14 cellular contexts compared by ENCODE assay signal in genomic region chr2:181340891-181341290, GRCh38.
DNase-seq lines count a peak whose midpoint lies in the region; ATAC-seq and TF ChIP-seq lines count a peak whose summit lies in the region.
"Had no signal": no experiment of that assay in that cellular context is flagged by ENCODE, and none has a peak within 500 bp of the region (broad histone marks: within the 10 kb centered on the region; RNA-seq: fewer than 3 reads in every experiment).

No MANE protein-coding gene starts in this region.

- H3K36me3 Mint-ChIP-seq in H9 (ENCODE audit: insufficient read depth in 1 of 3, low read depth in 3 of 3) (no peaks in the 10 kb centered on the region), memory B cell (peaks cover 2% of the 10 kb centered on the region)

- H3K56ac ChIP-seq in H9 (ENCODE audit: insufficient read length, low read depth, low read length): no peak overlapping the region

- no peak overlapping the region for H3K27ac Mint-ChIP-seq in H9
- H3K27ac Mint-ChIP-seq in memory B cell: peak overlapping the region; percentile 24
- H3K27ac Mint-ChIP-seq: CD4-positive, alpha-beta memory T cell had no signal

- no peak overlapping the region for H2BK5ac ChIP-seq in H9 (ENCODE audit: insufficient read length, low read length)

- H2BK15ac ChIP-seq in H9 (ENCODE audit: low read depth, low read length): no peak overlapping the region

- DNase-seq in SIG-M5 treated with dmso at 0.1 percent for 504 hours (lab: John Stamatoyannopoulos, UW; ENCODE audit: unreplicated experiment) (peak; percentile 9), SIG-M5 (lab: John Stamatoyannopoulos, UW) (no peak), H9 (no peak), memory B cell (ENCODE audit: low spot score in 2 of 2) (no peak), PC-9 (no peak), osteoblast (ENCODE audit: insufficient read length, low spot score, missing footprints) (no peak)
- DNase-seq: C1 segment of cervical spinal cord; Calu3; CD4-positive, alpha-beta memory T cell; DMS53; DMS79 treated with DMSO at 0.1 percent for 48 hours; GF-D8; GOT3; HCEC 1CT had no signal

- no peak overlapping the region for H3K9ac ChIP-seq in H9 (ENCODE audit: extremely low read depth, insufficient read length, low read length)

- no peak overlapping the region for H4K8ac ChIP-seq in H9 (replicated peaks; ENCODE audit: insufficient read length, low read depth, low read length)

- H4K20me1 ChIP-seq in H9 (ENCODE audit: control insufficient read depth, insufficient read depth, insufficient read length) (no peaks in the 10 kb centered on the region), PC-9 (ENCODE audit: insufficient read depth) (no peaks in the 10 kb centered on the region), osteoblast (ENCODE audit: insufficient read depth, low read length) (no peaks in the 10 kb centered on the region)

- H3K27me3 ChIP-seq in H9 (ENCODE audit: insufficient read depth, low read length) (no peaks in the 10 kb centered on the region), PC-9 (ENCODE audit: insufficient read depth, low read depth) (no peaks in the 10 kb centered on the region), osteoblast (ENCODE audit: insufficient read depth, low read length) (no peaks in the 10 kb centered on the region)

- no peak overlapping the region for H4K5ac ChIP-seq in H9 (ENCODE audit: insufficient read length, low read depth, low read length)

- H3K79me2 ChIP-seq in H9 (ENCODE audit: insufficient read depth, low read length): no peaks in the 10 kb centered on the region
- H3K79me2 ChIP-seq in PC-9 (ENCODE audit: low read depth): no peaks in the 10 kb centered on the region
- H3K79me2 ChIP-seq in osteoblast (ENCODE audit: insufficient read depth, low read length): no peaks in the 10 kb centered on the region

- H3K36me3 ChIP-seq in PC-9 (ENCODE audit: low read depth) (no peaks in the 10 kb centered on the region), osteoblast (ENCODE audit: insufficient read depth, low read length) (no peaks in the 10 kb centered on the region)

- H2BK120ac ChIP-seq in H9 (ENCODE audit: low read depth, low read length, poor library complexity, severe bottlenecking): no peak overlapping the region

- H3K27ac ChIP-seq in H9 (ENCODE audit: insufficient read length, low read depth, low read length): no peak overlapping the region
- no peak overlapping the region for H3K27ac ChIP-seq in PC-9
- no peak overlapping the region for H3K27ac ChIP-seq in osteoblast (ENCODE audit: low read depth, low read length)

- H3K4me1 Mint-ChIP-seq in H9 (peaks cover 2% of the 10 kb centered on the region in 2 experiments; a peak in 1 of 4 replicates), memory B cell (peaks cover 13% of the 10 kb centered on the region)

- no peak overlapping the region for H4K91ac ChIP-seq in H9 (ENCODE audit: insufficient read length, low read depth, low read length)

- no peaks in the 10 kb centered on the region for H3K23me2 ChIP-seq in H9 (ENCODE audit: insufficient read length, low read depth, low read length, poor library complexity, severe bottlenecking)

- H2AFZ ChIP-seq in H9 (ENCODE audit: low read length) (no peak overlapping the region), PC-9 (no peak overlapping the region), osteoblast (ENCODE audit: low read length) (no peak overlapping the region)

- H2BK12ac ChIP-seq in H9 (ENCODE audit: insufficient read length, low read depth, low read length): no peak overlapping the region

- H3K27me3 Mint-ChIP-seq in H9 (ENCODE audit: low read depth): no peaks in the 10 kb centered on the region
- H3K27me3 Mint-ChIP-seq in memory B cell: no peaks in the 10 kb centered on the region
- H3K27me3 Mint-ChIP-seq: CD4-positive, alpha-beta memory T cell had no signal

- ATAC-seq in memory B cell (ENCODE audit: low read depth): peak; percentile 64

- no peak overlapping the region for H2AK5ac ChIP-seq in H9 (ENCODE audit: insufficient read length, low read length)

- BruUV-seq in PC-9 (replicated peaks; lab: Mats Ljungman, UMichigan): no TSS peak

- no peak overlapping the region for H3K18ac ChIP-seq in H9 (ENCODE audit: insufficient read length, low read depth, low read length)

- H3K4me2 ChIP-seq in H9 (ENCODE audit: insufficient read depth, insufficient read length, low read length): no peak overlapping the region
- no peak overlapping the region for H3K4me2 ChIP-seq in PC-9
- H3K4me2 ChIP-seq in osteoblast (ENCODE audit: insufficient read depth, low read length): no peak overlapping the region

- H3K9me2 ChIP-seq in PC-9 (ENCODE audit: insufficient read depth): no peaks in the 10 kb centered on the region; the same call in 1 of the 2 replicates

- no peaks in the 10 kb centered on the region for H3F3A ChIP-seq in PC-9 (ENCODE audit: insufficient read depth, low read depth)

- no peak overlapping the region for H2BK20ac ChIP-seq in H9 (ENCODE audit: low read depth, low read length, poor library complexity, severe bottlenecking)

- H3K4me1 ChIP-seq in H9 (ENCODE audit: insufficient read depth, low read length) (no peaks in the 10 kb centered on the region), PC-9 (replicated peaks; ENCODE audit: insufficient read depth) (no peaks in the 10 kb centered on the region), osteoblast (ENCODE audit: insufficient read depth, low read length) (no peaks in the 10 kb centered on the region)

- no peaks in the 10 kb centered on the region for H3K9me3 ChIP-seq in H9 (ENCODE audit: control insufficient read depth, low read depth, low read length)
- H3K9me3 ChIP-seq in PC-9 (ENCODE audit: insufficient read depth, low read depth): no peaks in the 10 kb centered on the region
- H3K9me3 ChIP-seq in osteoblast (ENCODE audit: low read depth, low read length): no peaks in the 10 kb centered on the region

- no peaks in the 10 kb centered on the region for H3K9me3 Mint-ChIP-seq in H9
- no peaks in the 10 kb centered on the region for H3K9me3 Mint-ChIP-seq in memory B cell

- CTCF ChIA-PET in PC-9 (lab: Charles Lee): no interaction called here

- no peak overlapping the region for H3K4ac ChIP-seq in H9 (ENCODE audit: low read depth, low read length)

- H3K23ac ChIP-seq in H9 (ENCODE audit: insufficient read length, low read depth, low read length): no peak overlapping the region

- no CpG with 5 or more reads among the region's 1 CpG for WGBS in H9 (ENCODE audit: extremely low coverage, insufficient read length, low lambda C conversion rate)

- H3K4me3 Mint-ChIP-seq in H9 (no peak overlapping the region), memory B cell (no peak overlapping the region)
- H3K4me3 Mint-ChIP-seq: CD4-positive, alpha-beta memory T cell had no signal

- H3K4me3 ChIP-seq in PC-9 (no peak overlapping the region), osteoblast (ENCODE audit: insufficient read depth, low read length) (no peak overlapping the region)

- intact Hi-C loops in PC-9 (cut with micrococcal nuclease; ENCODE audit: unreplicated experiment): no loop called here

- no peak overlapping the region for H3K14ac ChIP-seq in H9 (ENCODE audit: insufficient read depth, low read length)

- POLR2A ChIA-PET in PC-9 (lab: Charles Lee; ENCODE audit: unreplicated experiment): no interaction called here

- TF ChIP-seq CTCF in H9 (conservative IDR thresholded peaks at IDR 0.05) (no peak), PC-9 (conservative IDR thresholded peaks at IDR 0.05) (no peak), osteoblast (IDR thresholded peaks at IDR 0.05; ENCODE audit: extremely low read depth, low read depth, low read length) (no peak)

- H3T11ph ChIP-seq in H9 (ENCODE audit: low read length): peak overlapping the region; percentile 36

- no peaks in the 10 kb centered on the region for H3K79me1 ChIP-seq in H9 (ENCODE audit: insufficient read depth, low read depth, low read length, poor library complexity, severe bottlenecking)
